ENCODE assay signal across 36 cellular contexts in the genomic region with DNA sequence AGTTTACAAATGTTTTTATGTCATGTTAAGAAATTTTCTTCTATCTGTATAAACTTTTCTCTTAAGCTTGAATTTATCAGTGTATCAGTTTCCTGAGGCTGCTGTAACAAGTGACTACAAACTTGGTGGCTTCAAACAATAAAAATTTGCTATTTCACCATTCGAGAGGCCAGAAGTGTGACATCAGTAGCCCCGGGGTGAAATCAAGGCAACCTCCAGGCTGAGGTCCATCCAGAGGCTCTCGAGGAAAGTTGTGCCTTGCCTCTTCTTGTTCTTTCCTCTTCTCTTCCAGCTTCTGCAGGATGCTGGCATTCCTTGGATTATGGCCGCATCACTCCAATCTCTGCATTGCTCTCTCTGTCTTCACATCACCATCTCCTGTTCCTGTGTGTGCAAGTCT. TPM values are rescaled to one million over a fixed set of nuclear protein-coding genes. Genes with fewer than 3 reads are reported as not detected.
"Had no signal": no experiment of that assay in that cellular context is flagged by ENCODE, and none has a peak within 500 bp of the region (broad histone marks: within the 10 kb centered on the region; RNA-seq: fewer than 3 reads in every experiment).

No MANE protein-coding gene starts in this region.

- H3K27ac ChIP-seq: adrenal gland, ascending aorta, body of pancreas, brain microvascular endothelial cell, breast epithelium, cardiac muscle cell had no signal

- H3K4me3 ChIP-seq: adrenal gland, ascending aorta, body of pancreas, breast epithelium, cardiac muscle cell had no signal

- H3K9me3 ChIP-seq: adrenal gland, ascending aorta, body of pancreas, breast epithelium had no signal

- H3K27me3 ChIP-seq: adrenal gland, ascending aorta, body of pancreas, breast epithelium had no signal

- FAIRE-seq: astrocyte, bronchial epithelial cell had no signal

- H3K36me3 ChIP-seq: adrenal gland, ascending aorta, brain microvascular endothelial cell, breast epithelium, cardiac muscle cell had no signal

- DNase-seq: activated effector memory CD4-positive, alpha-beta T cell treated with anti-CD3 and anti-CD28 coated beads, Interleukin-2, amount 50 U/mL, for 16 hours; activated effector memory CD4-positive, alpha-beta T cell treated with Interleukin-2 at 50 U/mL for 16 hours; activated gamma-delta T cell; activated gamma-delta T cell treated with Interleukin-2 at 50 U/mL for 16 hours; activated naive CD4-positive, alpha-beta T cell; activated naive CD4-positive, alpha-beta T cell treated with anti-CD3 and anti-CD28 coated beads for 36 hours; activated naive CD4-positive, alpha-beta T cell treated with anti-CD3 and anti-CD28 coated beads, Interleukin-2, amount 10 ng/mL, durations not matched to agents 7 days and 5 days; activated naive CD4-positive, alpha-beta T cell treated with anti-CD3 and anti-CD28 coated beads, Interleukin-2, amount 50 U/mL, for 16 hours; activated naive CD4-positive, alpha-beta T cell treated with Interleukin-2 at 50 U/mL for 16 hours; activated naive CD8-positive, alpha-beta T cell treated with anti-CD3 and anti-CD28 coated beads for 36 hours; activated naive CD8-positive, alpha-beta T cell treated with anti-CD3 and anti-CD28 coated beads, Interleukin-2, amount 10 ng/mL, durations not matched to agents 7 days and 5 days; activated naive CD8-positive, alpha-beta T cell treated with anti-CD3 and anti-CD28 coated beads, Interleukin-2, amount 50 U/mL, for 24 hours; activated T-cell treated with anti-CD3 and anti-CD28 coated beads, Interleukin-2, amount 50 U/mL, for 1 hour; activated T-cell treated with anti-CD3 and anti-CD28 coated beads, Interleukin-2, amount 50 U/mL, for 24 hours; activated T-cell treated with anti-CD3 and anti-CD28 coated beads, Interleukin-2, amount 50 U/mL, for 4 hours; activated T-cell treated with anti-CD3 and anti-CD28 coated beads, Interleukin-2, amount 50 U/mL, for 48 hours; activated T-cell treated with anti-CD3 and anti-CD28 coated beads, Interleukin-2, amount 50 U/mL, for 72 hours; adrenal gland; amniotic stem cell; amygdala; anterior cingulate cortex; aorta; body of pancreas; brain microvascular endothelial cell; caudate nucleus; central memory CD4-positive, alpha-beta T cell; cerebellar nuclear complex had no signal

- H3K4me1 ChIP-seq: adrenal gland, ascending aorta, body of pancreas, breast epithelium had no signal

- ATAC-seq: activated naive CD4-positive, alpha-beta T cell treated with anti-CD3 and anti-CD28 coated beads, Interleukin-2, amount 50 U/mL, for 72 hours; activated naive CD8-positive, alpha-beta T cell treated with anti-CD3 and anti-CD28 coated beads, Interleukin-2, amount 50 U/mL, for 24 hours; activated T-cell treated with anti-CD3 and anti-CD28 coated beads, Interleukin-2, amount 50 U/mL, for 4 hours; activated T-cell treated with anti-CD3 and anti-CD28 coated beads, Interleukin-2, amount 50 U/mL, for 72 hours; activated T-helper 17 cell treated with anti-CD3 and anti-CD28 coated beads, Interleukin-2, amount 50 U/mL, for 72 hours; body of pancreas had no signal

RNA-seq across cellular contexts. Expression of gene BEND7, which starts 6.5 kb away (rescaled TPM):
- total RNA-seq: activated naive CD4-positive, alpha-beta T cell treated with anti-CD3 and anti-CD28 coated beads for 36 hours; activated naive CD4-positive, alpha-beta T cell treated with anti-CD3 and anti-CD28 coated beads, Interleukin-2, amount 50 U/mL, for 72 hours; activated naive CD8-positive, alpha-beta T cell treated with anti-CD3 and anti-CD28 coated beads for 36 hours; activated naive CD8-positive, alpha-beta T cell treated with anti-CD3 and anti-CD28 coated beads, Interleukin-2, amount 10 ng/mL, durations not matched to agents 7 days and 5 days; activated T-helper 1 cell treated with anti-CD3 and anti-CD28 coated beads, Interleukin-12 subunit alpha, Interleukin-12 subunit beta, Interleukin-2, Interleukin-4 antibody, amounts not matched to agents 30 ng/mL and 10 ng/mL and 1 ng/mL, durations not matched to agents 14 hours and 24 hours and 36 hours; activated T-helper 17 cell treated with anti-CD3 and anti-CD28 coated beads, Interleukin-2, amount 50 U/mL, for 72 hours; activated T-helper 2 cell treated with anti-CD3 and anti-CD28 coated beads, Interferon-gamma antibody, Interleukin-2, Interleukin-4, amounts not matched to agents 10 μg/mL and 5 μg/mL and 100 μg/mL, durations not matched to agents 14 hours and 24 hours and 36 hours had no signal
